Comparison of ENCODE assay signal across 9 cellular contexts in genomic region chr9:21803674-21804048, GRCh38. TPM values are rescaled to one million over a fixed set of nuclear protein-coding genes. Genes with fewer than 3 reads are reported as not detected.
A peak's percentile ranks its signal among the peaks of the same experiment; 100 is the strongest.
DNase-seq lines count a peak whose midpoint lies in the region; ATAC-seq and TF ChIP-seq lines count a peak whose summit lies in the region.
"Had no signal": no experiment of that assay in that cellular context is flagged by ENCODE, and none has a peak within 500 bp of the region (broad histone marks: within the 10 kb centered on the region; RNA-seq: fewer than 3 reads in every experiment).

No MANE protein-coding gene starts in this region.

- H3K36me3 ChIP-seq in thoracic aorta = no peaks in the 10 kb centered on the region

- H3K9me3 Mint-ChIP-seq in activated CD4-positive, alpha-beta T cell treated with anti-CD3 and anti-CD28 coated beads, Interleukin-2, amount 10 ng/mL, durations not matched to agents 7 days and 5 days = no peaks in the 10 kb centered on the region
- no peaks in the 10 kb centered on the region for H3K9me3 Mint-ChIP-seq in activated naive CD8-positive, alpha-beta T cell treated with anti-CD3 and anti-CD28 coated beads, Interleukin-2, amount 50 U/mL, for 24 hours

- ATAC-seq in activated naive CD8-positive, alpha-beta T cell treated with anti-CD3 and anti-CD28 coated beads, Interleukin-2, amount 50 U/mL, for 24 hours = no peak
- ATAC-seq in thoracic aorta (ENCODE audit: insufficient number of reproducible peaks, low FRiP score, low read depth) = no peak
- ATAC-seq in GM18519 (IDR thresholded peaks at IDR 0.05; ENCODE audit: low FRiP score, unreplicated experiment) = no peak
- ATAC-seq in HG02642 (IDR thresholded peaks at IDR 0.05; ENCODE audit: poor library complexity, unreplicated experiment) = no peak

- H3K27me3 ChIP-seq in thoracic aorta (replicated peaks; ENCODE audit: insufficient read depth) = no peaks in the 10 kb centered on the region

- TF ChIP-seq CTCF in thoracic aorta (IDR thresholded peaks at IDR 0.05) = no peak

- peaks cover 30% of the 10 kb centered on the region for H3K36me3 Mint-ChIP-seq in activated CD4-positive, alpha-beta T cell treated with anti-CD3 and anti-CD28 coated beads, Interleukin-2, amount 10 ng/mL, durations not matched to agents 7 days and 5 days (ENCODE audit: low read depth)
- H3K36me3 Mint-ChIP-seq in activated naive CD8-positive, alpha-beta T cell treated with anti-CD3 and anti-CD28 coated beads, Interleukin-2, amount 50 U/mL, for 24 hours (ENCODE audit: low read depth) = peaks cover 25% of the 10 kb centered on the region

- H3K27me3 Mint-ChIP-seq in activated CD4-positive, alpha-beta T cell treated with anti-CD3 and anti-CD28 coated beads, Interleukin-2, amount 10 ng/mL, durations not matched to agents 7 days and 5 days = peaks cover 11% of the 10 kb centered on the region
- H3K27me3 Mint-ChIP-seq in activated naive CD8-positive, alpha-beta T cell treated with anti-CD3 and anti-CD28 coated beads, Interleukin-2, amount 50 U/mL, for 24 hours = peaks cover 7% of the 10 kb centered on the region

- CTCF ChIA-PET in activated CD4-positive, alpha-beta T cell treated with anti-CD3 and anti-CD28 coated beads, Interleukin-2, amount 10 ng/mL, durations not matched to agents 7 days and 5 days (lab: Charles Lee) = no interaction called here

- no peaks in the 10 kb centered on the region for H3K9me3 ChIP-seq in thoracic aorta

- peaks cover 4 to 20% of the 10 kb centered on the region in 2 donors for H3K4me1 ChIP-seq in thoracic aorta (ENCODE audit: control insufficient read depth in 1 of 2, low read depth in 2 of 2)

- H3K4me3 ChIP-seq in thoracic aorta = peak overlapping the region; percentile 89

- H3K27ac ChIP-seq in thoracic aorta = peak overlapping the region; percentile 89 to 93

- no peak for DNase-seq in activated CD4-positive, alpha-beta T cell treated with anti-CD3 and anti-CD28 coated beads, Interleukin-2, amount 10 ng/mL, durations not matched to agents 7 days and 5 days
- DNase-seq in activated CD4-positive, alpha-beta T cell treated with anti-CD3 and anti-CD28 coated beads for 1 hour = no peak
- no peak for DNase-seq in activated naive CD8-positive, alpha-beta T cell treated with anti-CD3 and anti-CD28 coated beads, Interleukin-2, amount 50 U/mL, for 24 hours
- DNase-seq in kidney glomerular epithelial cell (lab: John Stamatoyannopoulos, UW) = peak; percentile 31
- DNase-seq in thoracic aorta (ENCODE audit: low spot score) = no peak
- DNase-seq in cortex of kidney (lab: John Stamatoyannopoulos, UW) = no peak
- DNase-seq: NCI-H187 treated with DMSO at 0.1 percent for 48 hours had no signal

- peaks cover 47% of the 10 kb centered on the region for H3K4me1 Mint-ChIP-seq in activated CD4-positive, alpha-beta T cell treated with anti-CD3 and anti-CD28 coated beads, Interleukin-2, amount 10 ng/mL, durations not matched to agents 7 days and 5 days
- H3K4me1 Mint-ChIP-seq in activated naive CD8-positive, alpha-beta T cell treated with anti-CD3 and anti-CD28 coated beads, Interleukin-2, amount 50 U/mL, for 24 hours = peaks cover 55% of the 10 kb centered on the region

- POLR2A ChIA-PET in activated CD4-positive, alpha-beta T cell treated with anti-CD3 and anti-CD28 coated beads, Interleukin-2, amount 10 ng/mL, durations not matched to agents 7 days and 5 days (lab: Charles Lee) = interaction anchor here (0.6 kb wide), 1 partner anchor 38 kb away, joined by 3 read pairs; no protein-coding TSS in a partner anchor

- peak overlapping the region; percentile 99 for H3K4me3 Mint-ChIP-seq in activated CD4-positive, alpha-beta T cell treated with anti-CD3 and anti-CD28 coated beads, Interleukin-2, amount 10 ng/mL, durations not matched to agents 7 days and 5 days
- peak overlapping the region; percentile 98 for H3K4me3 Mint-ChIP-seq in activated naive CD8-positive, alpha-beta T cell treated with anti-CD3 and anti-CD28 coated beads, Interleukin-2, amount 50 U/mL, for 24 hours

- H3K27ac Mint-ChIP-seq in activated CD4-positive, alpha-beta T cell treated with anti-CD3 and anti-CD28 coated beads, Interleukin-2, amount 10 ng/mL, durations not matched to agents 7 days and 5 days = peak overlapping the region; percentile 99
- H3K27ac Mint-ChIP-seq in activated naive CD8-positive, alpha-beta T cell treated with anti-CD3 and anti-CD28 coated beads, Interleukin-2, amount 50 U/mL, for 24 hours = peak overlapping the region; percentile 97

RNA-seq across cellular contexts. Expression of gene MTAP, which starts 1.2 kb away (rescaled TPM):
- total RNA-seq in activated CD4-positive, alpha-beta T cell treated with anti-CD3 and anti-CD28 coated beads, Interleukin-2, amount 10 ng/mL, durations not matched to agents 7 days and 5 days = 10 to 100 TPM; 51.8 to 57.4 TPM
- 10 to 100 TPM; 16.9 to 26.2 TPM for total RNA-seq in thoracic aorta
